Comparison of ENCODE assay signal across 23 cellular contexts in genomic region chr20:38672504-38672903, GRCh38. TPM values are rescaled to one million over a fixed set of nuclear protein-coding genes. Genes with fewer than 3 reads are reported as not detected.
DNase-seq lines count a peak whose midpoint lies in the region; ATAC-seq and TF ChIP-seq lines count a peak whose summit lies in the region.
"Had no signal": no experiment of that assay in that cellular context is flagged by ENCODE, and none has a peak within 500 bp of the region (broad histone marks: within the 10 kb centered on the region; RNA-seq: fewer than 3 reads in every experiment).

No MANE protein-coding gene starts in this region.

- no peaks in the 10 kb centered on the region for H3K36me3 Mint-ChIP-seq in CD8-positive, alpha-beta T cell
- H3K36me3 Mint-ChIP-seq in brain = no peaks in the 10 kb centered on the region
- H3K36me3 Mint-ChIP-seq in stimulated activated effector memory CD8-positive, alpha-beta T cell treated with anti-CD3 and anti-CD28 coated beads, Interleukin-12 subunit alpha, Interleukin-12 subunit beta, amount 100 ng/mL, for 72 hours = peaks cover 5% of the 10 kb centered on the region
- H3K36me3 Mint-ChIP-seq: CD8-positive, alpha-beta memory T cell had no signal

- no peaks in the 10 kb centered on the region for H3K9me3 Mint-ChIP-seq in CD8-positive, alpha-beta T cell
- H3K9me3 Mint-ChIP-seq in brain = peaks cover 0 to 9% (median 0%) of the 10 kb centered on the region in 5 experiments
- H3K9me3 Mint-ChIP-seq in stimulated activated effector memory CD8-positive, alpha-beta T cell treated with anti-CD3 and anti-CD28 coated beads, Interleukin-12 subunit alpha, Interleukin-12 subunit beta, amount 100 ng/mL, for 72 hours = no peaks in the 10 kb centered on the region

- peaks cover 43% of the 10 kb centered on the region for H3K4me1 ChIP-seq in BLaER1
- H3K4me1 ChIP-seq in CD8-positive, alpha-beta T cell (ENCODE audit: insufficient read depth, low read length) = peaks cover 14% of the 10 kb centered on the region
- H3K4me1 ChIP-seq: A549 had no signal

- POLR2A ChIA-PET in CD8-positive, alpha-beta T cell (lab: Charles Lee) = no interaction called here

- H3K36me3 ChIP-seq in BLaER1 = no peaks in the 10 kb centered on the region
- H3K36me3 ChIP-seq in CD8-positive, alpha-beta T cell (ENCODE audit: insufficient read depth, low read length) = no peaks in the 10 kb centered on the region
- H3K36me3 ChIP-seq: BE2C had no signal

- H3K27me3 Mint-ChIP-seq in CD8-positive, alpha-beta T cell (ENCODE audit: low read depth) = peaks cover 43% of the 10 kb centered on the region
- peaks cover 14% of the 10 kb centered on the region for H3K27me3 Mint-ChIP-seq in brain

- peak overlapping the region; percentile 96 for H3K4me2 ChIP-seq in BLaER1
- H3K4me2 ChIP-seq: A549 had no signal

- H3K4me1 Mint-ChIP-seq in CD8-positive, alpha-beta T cell (ENCODE audit: low read depth) = peaks cover 10% of the 10 kb centered on the region
- peaks cover 62% of the 10 kb centered on the region for H3K4me1 Mint-ChIP-seq in brain
- H3K4me1 Mint-ChIP-seq in stimulated activated effector memory CD8-positive, alpha-beta T cell treated with anti-CD3 and anti-CD28 coated beads, Interleukin-12 subunit alpha, Interleukin-12 subunit beta, amount 100 ng/mL, for 72 hours = peaks cover 19% of the 10 kb centered on the region

- intact Hi-C loops in CD8-positive, alpha-beta T cell (cut with DNase I, micrococcal nuclease) = no loop called here
- intact Hi-C loops in dorsolateral prefrontal cortex (cut with DNase I) = no loop called here

- ATAC-seq in CD8-positive, alpha-beta T cell = no peak
- no peak for ATAC-seq in stimulated activated effector memory CD8-positive, alpha-beta T cell treated with anti-CD3 and anti-CD28 coated beads, Interleukin-12 subunit alpha, Interleukin-12 subunit beta, amount 100 ng/mL, for 72 hours
- ATAC-seq in GM21423 (IDR thresholded peaks at IDR 0.05; ENCODE audit: unreplicated experiment) = no peak
- ATAC-seq in GM19455 (IDR thresholded peaks at IDR 0.05; ENCODE audit: unreplicated experiment) = no peak
- ATAC-seq: A549, GM12878 had no signal

- no peak overlapping the region for H3K9ac ChIP-seq in BLaER1
- H3K9ac ChIP-seq: GM23248 had no signal

- no peaks in the 10 kb centered on the region for H4K20me1 ChIP-seq in BLaER1

- no peaks in the 10 kb centered on the region for H3K9me3 ChIP-seq in BLaER1
- no peaks in the 10 kb centered on the region for H3K9me3 ChIP-seq in CD8-positive, alpha-beta T cell (ENCODE audit: low read length)
- H3K9me3 ChIP-seq: A549, BE2C had no signal

- H3K27me3 ChIP-seq in BLaER1 (no peaks in the 10 kb centered on the region), dorsolateral prefrontal cortex (peaks cover 0 to 16% (median 0%) of the 10 kb centered on the region in 45 donors)
- H3K27me3 ChIP-seq in CD8-positive, alpha-beta T cell (ENCODE audit: insufficient read depth, low read length) = peaks cover 13% of the 10 kb centered on the region
- H3K27me3 ChIP-seq: BE2C had no signal

- CTCF ChIA-PET in CD8-positive, alpha-beta T cell (lab: Charles Lee) = no interaction called here

- no peak overlapping the region for H3K27ac ChIP-seq in BLaER1
- H3K27ac ChIP-seq in CD8-positive, alpha-beta T cell (ENCODE audit: low read depth, low read length) = no peak overlapping the region
- peak overlapping the region in 3 of 59 donors; percentile 5 to 39 (median 22) for H3K27ac ChIP-seq in dorsolateral prefrontal cortex
- H3K27ac ChIP-seq: A549, C4-2B, GM23248 had no signal

- TF ChIP-seq CTCF in CD8-positive, alpha-beta T cell (IDR thresholded peaks at IDR 0.05) = no peak
- TF ChIP-seq CTCF in brain (conservative IDR thresholded peaks at IDR 0.05) = no peak
- no peak for TF ChIP-seq CTCF in dorsolateral prefrontal cortex (IDR thresholded peaks at IDR 0.05 in 54 of 56, conservative IDR thresholded peaks at IDR 0.05 in 2 of 56; ENCODE audit: low read depth in 1 of 56, partially characterized antibody in 56 of 56)

- peak overlapping the region; percentile 12 for H3K4me3 Mint-ChIP-seq in CD8-positive, alpha-beta T cell
- peak overlapping the region in 4 of 5 experiments; percentile 35 to 93 (median 86) for H3K4me3 Mint-ChIP-seq in brain
- H3K4me3 Mint-ChIP-seq in stimulated activated effector memory CD8-positive, alpha-beta T cell treated with anti-CD3 and anti-CD28 coated beads, Interleukin-12 subunit alpha, Interleukin-12 subunit beta, amount 100 ng/mL, for 72 hours = peak overlapping the region; percentile 76

- H3K4me3 ChIP-seq in BLaER1 (no peak overlapping the region), dorsolateral prefrontal cortex (no peak overlapping the region)
- no peak overlapping the region for H3K4me3 ChIP-seq in CD8-positive, alpha-beta T cell (ENCODE audit: low read depth, low read length)
- H3K4me3 ChIP-seq: A549, GM12878, GM23248 had no signal

- DNase-seq in CD8-positive, alpha-beta T cell = no peak
- no peak for DNase-seq in stimulated activated effector memory CD8-positive, alpha-beta T cell treated with anti-CD3 and anti-CD28 coated beads, Interleukin-12 subunit alpha, Interleukin-12 subunit beta, amount 100 ng/mL, for 72 hours (ENCODE audit: low spot score in 2 of 2)
- no peak for DNase-seq in dorsolateral prefrontal cortex
- DNase-seq: 8988T; ACHN; AML-193; BE2C; CD4-positive, CD25-positive, alpha-beta regulatory T cell; CD8-positive, alpha-beta memory T cell; DMS 273 treated with DMSO at 0.1 percent for 48 hours; DMS79; EL; GDM1; GM23248; H7; HCEC 1CT had no signal

- no peak overlapping the region for H3K27ac Mint-ChIP-seq in CD8-positive, alpha-beta T cell
- peak overlapping the region in 1 of 5 experiments; percentile 91 for H3K27ac Mint-ChIP-seq in brain
- no peak overlapping the region for H3K27ac Mint-ChIP-seq in stimulated activated effector memory CD8-positive, alpha-beta T cell treated with anti-CD3 and anti-CD28 coated beads, Interleukin-12 subunit alpha, Interleukin-12 subunit beta, amount 100 ng/mL, for 72 hours
- H3K27ac Mint-ChIP-seq: CD4-positive, CD25-positive, alpha-beta regulatory T cell; CD8-positive, alpha-beta memory T cell had no signal

RNA-seq across cellular contexts. Expression of gene SLC32A1, which starts 51.8 kb away (rescaled TPM):
- under 1 TPM in 1 of 2 experiments, not detected in 1; 0.16 TPM for total RNA-seq in CD8-positive, alpha-beta T cell
- polyA plus RNA-seq in brain (ENCODE audit: insufficient read depth, low read depth, low replicate concordance) = 0.95 TPM
- total RNA-seq in dorsolateral prefrontal cortex = 10 to 100 TPM in 114 of 120 experiments, 1 to 10 TPM in 6; 5.3 to 33.2 (median 20.5) TPM
- total RNA-seq: CD4-positive, CD25-positive, alpha-beta regulatory T cell; CD8-positive, alpha-beta memory T cell; GM12878; GM23248; H7 had no signal
- polyA plus RNA-seq: A549; CD4-positive, CD25-positive, alpha-beta regulatory T cell; CD8-positive, alpha-beta memory T cell; GM12878; GM23248 had no signal

Comparison
In these comparisons a context has a peak if more than half of its experiments do, and no peak if none do; other contexts are left out.
1. H3K4me3 Mint-ChIP-seq: peak in every context shown above with its lines; median percentile 86 in brain; 76 in stimulated activated effector memory CD8-positive, alpha-beta T cell treated with anti-CD3 and anti-CD28 coated beads, Interleukin-12 subunit alpha, Interleukin-12 subunit beta, amount 100 ng/mL, for 72 hours; 12 in CD8-positive, alpha-beta T cell.
2. RNA of gene SLC32A1, which starts 51.8 kb away (total RNA-seq): 5.3 to 33.2 TPM in dorsolateral prefrontal cortex; 0.16 TPM in CD8-positive, alpha-beta T cell; every median in the first group is over 4 times any median in the second.